ENCODE assay signal across 18 cellular contexts in genomic region chr22:46369716-46370583, GRCh38. TPM values are rescaled to one million over a fixed set of nuclear protein-coding genes. Genes with fewer than 3 reads are reported as not detected.
DNase-seq lines count a peak whose midpoint lies in the region; ATAC-seq and TF ChIP-seq lines count a peak whose summit lies in the region.
"Had no signal": no experiment of that assay in that cellular context is flagged by ENCODE, and none has a peak within 500 bp of the region (broad histone marks: within the 10 kb centered on the region; RNA-seq: fewer than 3 reads in every experiment).

No MANE protein-coding gene starts in this region.

- no peaks in the 10 kb centered on the region for H3K27me3 ChIP-seq in CD8-positive, alpha-beta T cell (ENCODE audit: insufficient read depth, low read length)
- H3K27me3 ChIP-seq in MM.1S (replicated peaks; ENCODE audit: insufficient read depth, low read length): peaks cover 8% of the 10 kb centered on the region; the same call in 1 of the 2 replicates
- peaks cover 0 to 28% (median 0%) of the 10 kb centered on the region in 4 donors for H3K27me3 ChIP-seq in esophagus squamous epithelium

- ATAC-seq in CD8-positive, alpha-beta T cell: peak; percentile 7
- ATAC-seq in natural killer cell treated with Interleukin-12 subunit alpha and Interleukin-12 subunit beta and Interleukin-15 and Interleukin-18, amount 100 ng/mL, for 72 hours: peak in 1 of 2 donors; percentile 7
- ATAC-seq in HG02623 (IDR thresholded peaks at IDR 0.05; ENCODE audit: unreplicated experiment) (no peak), GM19467 (IDR thresholded peaks at IDR 0.05; ENCODE audit: unreplicated experiment) (no peak)
- ATAC-seq: activated CD4-positive, alpha-beta T cell treated with anti-CD3 and anti-CD28 coated beads for 36 hours had no signal

- TF ChIP-seq POLR2A in esophagus squamous epithelium (IDR thresholded peaks at IDR 0.05): no peak

- peak overlapping the region; percentile 50 for H3K4me3 Mint-ChIP-seq in CD8-positive, alpha-beta T cell
- no peak overlapping the region for H3K4me3 Mint-ChIP-seq in natural killer cell treated with Interleukin-12 subunit alpha and Interleukin-12 subunit beta and Interleukin-15 and Interleukin-18, amount 100 ng/mL, for 72 hours
- H3K4me3 Mint-ChIP-seq: activated CD4-positive, alpha-beta T cell treated with anti-CD3 and anti-CD28 coated beads for 36 hours; activated naive CD4-positive, alpha-beta T cell treated with anti-CD3 and anti-CD28 coated beads, Interleukin-2, amount 50 U/mL, for 24 hours had no signal

- no peaks in the 10 kb centered on the region for H3K9me2 ChIP-seq in MM.1S (replicated peaks; ENCODE audit: insufficient read depth, low read length)

- H2AFZ ChIP-seq in MM.1S (ENCODE audit: low read length): peak overlapping the region; percentile 42; the same call in 1 of the 2 replicates

- intact Hi-C loops in CD8-positive, alpha-beta T cell (cut with DNase I, micrococcal nuclease): no loop called here
- intact Hi-C loops in esophagus squamous epithelium (cut with DNase I): loop anchor here (5.0 kb wide), 1 partner anchor 172 kb away; no protein-coding TSS in a partner anchor

- H3K27ac Mint-ChIP-seq in CD8-positive, alpha-beta T cell: peak overlapping the region; percentile 82
- H3K27ac Mint-ChIP-seq in natural killer cell treated with Interleukin-12 subunit alpha and Interleukin-12 subunit beta and Interleukin-15 and Interleukin-18, amount 100 ng/mL, for 72 hours: peak overlapping the region; percentile 33 to 39
- H3K27ac Mint-ChIP-seq: activated CD4-positive, alpha-beta T cell treated with anti-CD3 and anti-CD28 coated beads for 36 hours; activated naive CD4-positive, alpha-beta T cell treated with anti-CD3 and anti-CD28 coated beads, Interleukin-2, amount 50 U/mL, for 24 hours had no signal

- no peak for DNase-seq in CD8-positive, alpha-beta T cell
- DNase-seq in MM.1S (no peak), esophagus squamous epithelium (lab: John Stamatoyannopoulos, UW) (no peak), NCI-H748 treated with DMSO at 0.1 percent for 48 hours (lab: John Stamatoyannopoulos, UW) (no peak), substantia nigra (lab: John Stamatoyannopoulos, UW) (no peak)
- DNase-seq in natural killer cell treated with Interleukin-12 subunit alpha and Interleukin-12 subunit beta and Interleukin-15 and Interleukin-18, amount 100 ng/mL, for 72 hours (ENCODE audit: low spot score): no peak
- DNase-seq: activated CD4-positive, alpha-beta T cell treated with anti-CD3 and anti-CD28 coated beads for 36 hours; DMS153; dorsolateral prefrontal cortex; NCI-H1694; NCI-H526 treated with DMSO at 0.1 percent for 48 hours; stimulated activated CD4-positive, alpha-beta T cell treated with anti-CD3 and anti-CD28 coated beads, Interleukin-2, amount 100 ng/mL, for 48 hours; stimulated activated naive CD4-positive, alpha-beta T cell treated with Interleukin-2 at 50 U/mL for 16 hours had no signal

- H3F3A ChIP-seq in MM.1S (ENCODE audit: insufficient read depth, low read length): peaks cover 4% of the 10 kb centered on the region; the same call in 1 of the 2 replicates

- H3K4me2 ChIP-seq in MM.1S (ENCODE audit: low read depth, low read length): 0 out of 2 replicates have a peak overlapping the region, but pooled peaks have one; percentile 10
- H3K4me2 ChIP-seq: KMS-11 had no signal

- H3K27me3 Mint-ChIP-seq in CD8-positive, alpha-beta T cell (ENCODE audit: low read depth): peaks cover 4% of the 10 kb centered on the region
- no peaks in the 10 kb centered on the region for H3K27me3 Mint-ChIP-seq in natural killer cell treated with Interleukin-12 subunit alpha and Interleukin-12 subunit beta and Interleukin-15 and Interleukin-18, amount 100 ng/mL, for 72 hours
- H3K27me3 Mint-ChIP-seq: activated CD4-positive, alpha-beta T cell treated with anti-CD3 and anti-CD28 coated beads for 36 hours; activated naive CD4-positive, alpha-beta T cell treated with anti-CD3 and anti-CD28 coated beads, Interleukin-2, amount 50 U/mL, for 24 hours had no signal

- H3K9ac ChIP-seq in MM.1S (ENCODE audit: low read length): no peak overlapping the region
- H3K9ac ChIP-seq: KMS-11 had no signal

- H3K4me3 ChIP-seq in CD8-positive, alpha-beta T cell (ENCODE audit: low read depth, low read length): no peak overlapping the region
- H3K4me3 ChIP-seq in MM.1S (ENCODE audit: low read length): no peak overlapping the region
- no peak overlapping the region for H3K4me3 ChIP-seq in esophagus squamous epithelium
- H3K4me3 ChIP-seq: dorsolateral prefrontal cortex, SK-N-MC had no signal

- H3K9me3 Mint-ChIP-seq in CD8-positive, alpha-beta T cell: no peaks in the 10 kb centered on the region
- no peaks in the 10 kb centered on the region for H3K9me3 Mint-ChIP-seq in natural killer cell treated with Interleukin-12 subunit alpha and Interleukin-12 subunit beta and Interleukin-15 and Interleukin-18, amount 100 ng/mL, for 72 hours
- H3K9me3 Mint-ChIP-seq: activated naive CD4-positive, alpha-beta T cell treated with anti-CD3 and anti-CD28 coated beads, Interleukin-2, amount 50 U/mL, for 24 hours had no signal

- CTCF ChIA-PET in CD8-positive, alpha-beta T cell (lab: Charles Lee): no interaction called here

- H3K27ac ChIP-seq in CD8-positive, alpha-beta T cell (ENCODE audit: low read depth, low read length): no peak overlapping the region
- no peak overlapping the region for H3K27ac ChIP-seq in MM.1S (ENCODE audit: low read length)
- H3K27ac ChIP-seq in esophagus squamous epithelium: peak overlapping the region in 3 of 4 donors; percentile 33 to 74 (median 55)
- no peak overlapping the region for H3K27ac ChIP-seq in substantia nigra (ENCODE audit: low read depth, low read length, poor library complexity, severe bottlenecking)
- H3K27ac ChIP-seq: dorsolateral prefrontal cortex, KMS-11, SK-N-MC had no signal

- H4K20me1 ChIP-seq in MM.1S (ENCODE audit: insufficient read depth, low read length): no peaks in the 10 kb centered on the region

- H3K36me3 Mint-ChIP-seq in CD8-positive, alpha-beta T cell: no peaks in the 10 kb centered on the region
- H3K36me3 Mint-ChIP-seq in natural killer cell treated with Interleukin-12 subunit alpha and Interleukin-12 subunit beta and Interleukin-15 and Interleukin-18, amount 100 ng/mL, for 72 hours: no peaks in the 10 kb centered on the region
- H3K36me3 Mint-ChIP-seq: activated naive CD4-positive, alpha-beta T cell treated with anti-CD3 and anti-CD28 coated beads, Interleukin-2, amount 50 U/mL, for 24 hours had no signal

- H3K79me2 ChIP-seq in MM.1S (ENCODE audit: low read length): no peaks in the 10 kb centered on the region

- no peaks in the 10 kb centered on the region for H3K9me3 ChIP-seq in CD8-positive, alpha-beta T cell (ENCODE audit: low read length)
- H3K9me3 ChIP-seq in MM.1S (replicated peaks; ENCODE audit: insufficient read depth, low read length) (no peaks in the 10 kb centered on the region), esophagus squamous epithelium (no peaks in the 10 kb centered on the region)

- WGBS in esophagus squamous epithelium, 2 donors: 77 to 96% methylated on average over 4 to 19 of the region's 25 CpGs

- H3K36me3 ChIP-seq in CD8-positive, alpha-beta T cell (ENCODE audit: insufficient read depth, low read length): no peaks in the 10 kb centered on the region
- H3K36me3 ChIP-seq in MM.1S (replicated peaks; ENCODE audit: insufficient read depth, low read length) (no peaks in the 10 kb centered on the region), esophagus squamous epithelium (peaks cover 0 to 40% (median 9%) of the 10 kb centered on the region in 3 donors)

- H3K4me1 Mint-ChIP-seq in CD8-positive, alpha-beta T cell (ENCODE audit: low read depth): peaks cover 44% of the 10 kb centered on the region
- peaks cover 44 to 60% of the 10 kb centered on the region in 2 donors for H3K4me1 Mint-ChIP-seq in natural killer cell treated with Interleukin-12 subunit alpha and Interleukin-12 subunit beta and Interleukin-15 and Interleukin-18, amount 100 ng/mL, for 72 hours (ENCODE audit: low read depth in 2 of 2)

- peaks cover 60% of the 10 kb centered on the region for H3K4me1 ChIP-seq in CD8-positive, alpha-beta T cell (ENCODE audit: insufficient read depth, low read length)
- H3K4me1 ChIP-seq in MM.1S (ENCODE audit: low read length) (peaks cover 25% of the 10 kb centered on the region), esophagus squamous epithelium (peaks cover 14 to 53% (median 20%) of the 10 kb centered on the region in 3 donors)

- POLR2A ChIA-PET in CD8-positive, alpha-beta T cell (lab: Charles Lee): no interaction called here

- no peak for TF ChIP-seq CTCF in CD8-positive, alpha-beta T cell (IDR thresholded peaks at IDR 0.05)
- TF ChIP-seq CTCF in MM.1S (IDR thresholded peaks at IDR 0.05; ENCODE audit: low read length) (no peak), esophagus squamous epithelium (IDR thresholded peaks at IDR 0.05) (no peak)

RNA-seq across cellular contexts. Expression of gene TRMU, which starts 34.4 kb away (rescaled TPM):
- total RNA-seq in CD8-positive, alpha-beta T cell: 10 to 100 TPM; 51.0 to 56.3 TPM
- total RNA-seq in esophagus squamous epithelium: 10 to 100 TPM; 17.7 to 43.1 (median 32.5) TPM
- 100 to 1,000 TPM in 1 of 2 donors, 10 to 100 TPM in 1; 72.7 to 135 TPM for total RNA-seq in natural killer cell treated with Interleukin-12 subunit alpha and Interleukin-12 subunit beta and Interleukin-15 and Interleukin-18, amount 100 ng/mL, for 72 hours

Comparison
In these comparisons a context has a peak if more than half of its experiments do, and no peak if none do; other contexts are left out.
1. H3K27ac ChIP-seq: peak in esophagus squamous epithelium (3 of 4); none in CD8-positive, alpha-beta T cell (single experiment), MM.1S (single experiment) and substantia nigra (single experiment).